Comparison of ENCODE assay signal across 5 cellular contexts in genomic region chr7:101537935-101538595, GRCh38.
"Had no signal": no experiment of that assay in that cellular context is flagged by ENCODE, and none has a peak within 500 bp of the region (broad histone marks: within the 10 kb centered on the region; RNA-seq: fewer than 3 reads in every experiment).

No MANE protein-coding gene starts in this region.

- H3K27me3 ChIP-seq: colonic mucosa, testis, upper lobe of left lung had no signal

- H3K4me3 ChIP-seq: colonic mucosa, esophagus squamous epithelium, stomach, testis, upper lobe of left lung had no signal

- H3K4me1 ChIP-seq: colonic mucosa had no signal

- H3K27ac ChIP-seq: colonic mucosa, esophagus squamous epithelium, stomach, testis, upper lobe of left lung had no signal

- H3K36me3 ChIP-seq: colonic mucosa, esophagus squamous epithelium, stomach, upper lobe of left lung had no signal

- DNase-seq: esophagus squamous epithelium had no signal

- H3K9me3 ChIP-seq: colonic mucosa, esophagus squamous epithelium, stomach, testis, upper lobe of left lung had no signal
